Comparison of ENCODE assay signal across 2 cellular contexts in the genomic region with DNA sequence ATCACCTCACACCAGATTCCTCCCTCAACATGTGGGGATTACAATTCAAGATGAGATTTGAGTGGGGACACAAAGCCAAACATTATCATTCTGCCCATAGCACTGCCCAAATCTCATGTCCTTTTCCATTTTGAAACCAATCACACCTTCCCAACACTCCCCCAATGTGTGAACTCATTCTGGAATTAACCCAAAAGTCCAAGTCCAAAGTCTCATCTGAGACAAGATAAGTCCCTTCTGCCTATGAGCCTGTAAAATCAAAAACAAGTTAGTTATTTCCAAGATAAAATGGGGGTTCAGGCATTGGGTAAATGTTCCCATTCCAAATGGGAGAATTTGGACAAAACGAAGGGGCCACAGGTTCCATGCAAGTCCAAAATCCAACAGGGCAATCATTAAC. TPM values are rescaled to one million over a fixed set of nuclear protein-coding genes. Genes with fewer than 3 reads are reported as not detected.
"Had no signal": no experiment of that assay in that cellular context is flagged by ENCODE, and none has a peak within 500 bp of the region (broad histone marks: within the 10 kb centered on the region; RNA-seq: fewer than 3 reads in every experiment).

No MANE protein-coding gene starts in this region.

RNA-seq across cellular contexts. Expression of gene IL15, which starts 54.9 kb away (rescaled TPM):
- total RNA-seq: neural crest cell had no signal
- polyA plus RNA-seq: neural cell had no signal
